ENCODE assay signal across 2 cellular contexts in the genomic region with DNA sequence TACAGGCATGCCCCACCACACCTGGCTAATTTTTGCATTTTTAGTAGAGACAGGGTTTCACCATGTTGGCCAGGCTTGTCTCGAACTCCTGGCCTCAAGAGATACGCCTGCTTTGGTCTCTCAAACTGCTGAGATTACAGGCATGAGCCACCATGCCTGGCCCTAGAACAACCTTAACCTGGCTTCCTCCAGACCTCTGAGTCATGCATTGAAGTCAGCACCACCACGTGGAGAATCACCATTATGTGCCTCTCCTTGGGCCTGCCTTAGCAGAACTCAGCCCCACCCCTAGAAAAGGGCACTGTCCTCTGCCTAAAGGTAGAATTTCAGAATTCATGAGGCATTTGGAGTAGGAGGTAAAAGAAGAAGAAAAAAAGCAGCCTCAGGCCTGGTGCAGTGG.
TF ChIP-seq lines count a peak whose summit lies in the region.

No MANE protein-coding gene starts in this region.

TF ChIP-seq in HCT116, 20 proteins besides CTCF, POLR2A, EP300 and RAD21 (continued from another document):
- TF ChIP-seq, protein P1, sequence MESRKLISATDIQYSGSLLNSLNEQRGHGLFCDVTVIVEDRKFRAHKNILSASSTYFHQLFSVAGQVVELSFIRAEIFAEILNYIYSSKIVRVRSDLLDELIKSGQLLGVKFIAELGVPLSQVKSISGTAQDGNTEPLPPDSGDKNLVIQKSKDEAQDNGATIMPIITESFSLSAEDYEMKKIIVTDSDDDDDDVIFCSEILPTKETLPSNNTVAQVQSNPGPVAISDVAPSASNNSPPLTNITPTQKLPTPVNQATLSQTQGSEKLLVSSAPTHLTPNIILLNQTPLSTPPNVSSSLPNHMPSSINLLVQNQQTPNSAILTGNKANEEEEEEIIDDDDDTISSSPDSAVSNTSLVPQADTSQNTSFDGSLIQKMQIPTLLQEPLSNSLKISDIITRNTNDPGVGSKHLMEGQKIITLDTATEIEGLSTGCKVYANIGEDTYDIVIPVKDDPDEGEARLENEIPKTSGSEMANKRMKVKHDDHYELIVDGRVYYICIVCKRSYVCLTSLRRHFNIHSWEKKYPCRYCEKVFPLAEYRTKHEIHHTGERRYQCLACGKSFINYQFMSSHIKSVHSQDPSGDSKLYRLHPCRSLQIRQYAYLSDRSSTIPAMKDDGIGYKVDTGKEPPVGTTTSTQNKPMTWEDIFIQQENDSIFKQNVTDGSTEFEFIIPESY (IDR thresholded peaks at IDR 0.05; ENCODE audit: extremely low read depth, insufficient replicate concordance, low read length) = no peak
- TF ChIP-seq, protein P2, sequence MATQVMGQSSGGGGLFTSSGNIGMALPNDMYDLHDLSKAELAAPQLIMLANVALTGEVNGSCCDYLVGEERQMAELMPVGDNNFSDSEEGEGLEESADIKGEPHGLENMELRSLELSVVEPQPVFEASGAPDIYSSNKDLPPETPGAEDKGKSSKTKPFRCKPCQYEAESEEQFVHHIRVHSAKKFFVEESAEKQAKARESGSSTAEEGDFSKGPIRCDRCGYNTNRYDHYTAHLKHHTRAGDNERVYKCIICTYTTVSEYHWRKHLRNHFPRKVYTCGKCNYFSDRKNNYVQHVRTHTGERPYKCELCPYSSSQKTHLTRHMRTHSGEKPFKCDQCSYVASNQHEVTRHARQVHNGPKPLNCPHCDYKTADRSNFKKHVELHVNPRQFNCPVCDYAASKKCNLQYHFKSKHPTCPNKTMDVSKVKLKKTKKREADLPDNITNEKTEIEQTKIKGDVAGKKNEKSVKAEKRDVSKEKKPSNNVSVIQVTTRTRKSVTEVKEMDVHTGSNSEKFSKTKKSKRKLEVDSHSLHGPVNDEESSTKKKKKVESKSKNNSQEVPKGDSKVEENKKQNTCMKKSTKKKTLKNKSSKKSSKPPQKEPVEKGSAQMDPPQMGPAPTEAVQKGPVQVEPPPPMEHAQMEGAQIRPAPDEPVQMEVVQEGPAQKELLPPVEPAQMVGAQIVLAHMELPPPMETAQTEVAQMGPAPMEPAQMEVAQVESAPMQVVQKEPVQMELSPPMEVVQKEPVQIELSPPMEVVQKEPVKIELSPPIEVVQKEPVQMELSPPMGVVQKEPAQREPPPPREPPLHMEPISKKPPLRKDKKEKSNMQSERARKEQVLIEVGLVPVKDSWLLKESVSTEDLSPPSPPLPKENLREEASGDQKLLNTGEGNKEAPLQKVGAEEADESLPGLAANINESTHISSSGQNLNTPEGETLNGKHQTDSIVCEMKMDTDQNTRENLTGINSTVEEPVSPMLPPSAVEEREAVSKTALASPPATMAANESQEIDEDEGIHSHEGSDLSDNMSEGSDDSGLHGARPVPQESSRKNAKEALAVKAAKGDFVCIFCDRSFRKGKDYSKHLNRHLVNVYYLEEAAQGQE (IDR thresholded peaks at IDR 0.05; ENCODE audit: low read depth) = no peak
- TF ChIP-seq SIN3A (IDR thresholded peaks at IDR 0.05; ENCODE audit: low read depth) (no peak), YY1 (IDR thresholded peaks at IDR 0.05; ENCODE audit: extremely low read depth, insufficient replicate concordance, low read depth, low read length) (no peak)
TF ChIP-seq in HCT116: peak in this region for 6.

TF ChIP-seq in WTC11, 78 proteins besides CTCF, POLR2A, EP300 and RAD21 (continued from another document):
- TF ChIP-seq, protein P3, sequence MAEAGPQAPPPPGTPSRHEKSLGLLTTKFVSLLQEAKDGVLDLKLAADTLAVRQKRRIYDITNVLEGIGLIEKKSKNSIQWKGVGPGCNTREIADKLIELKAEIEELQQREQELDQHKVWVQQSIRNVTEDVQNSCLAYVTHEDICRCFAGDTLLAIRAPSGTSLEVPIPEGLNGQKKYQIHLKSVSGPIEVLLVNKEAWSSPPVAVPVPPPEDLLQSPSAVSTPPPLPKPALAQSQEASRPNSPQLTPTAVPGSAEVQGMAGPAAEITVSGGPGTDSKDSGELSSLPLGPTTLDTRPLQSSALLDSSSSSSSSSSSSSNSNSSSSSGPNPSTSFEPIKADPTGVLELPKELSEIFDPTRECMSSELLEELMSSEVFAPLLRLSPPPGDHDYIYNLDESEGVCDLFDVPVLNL (CRISPR knock-in tag; IDR thresholded peaks at IDR 0.05; ENCODE audit: borderline replicate concordance, low read depth) = no peak
- no peak for TF ChIP-seq MXD4 (CRISPR knock-in tag; IDR thresholded peaks at IDR 0.05; ENCODE audit: borderline replicate concordance)
- no peak for TF ChIP-seq PRRX2 (CRISPR knock-in tag; IDR thresholded peaks at IDR 0.05)
- no peak for TF ChIP-seq ZNF232 (CRISPR knock-in tag; IDR thresholded peaks at IDR 0.05)
- TF ChIP-seq ZNF396 (CRISPR knock-in tag; IDR thresholded peaks at IDR 0.05; ENCODE audit: borderline replicate concordance) = no peak
